ENCODE assay signal across 1 cellular context in genomic region chr12:113422030-113422900, GRCh38.
TF ChIP-seq lines count a peak whose summit lies in the region.

TSS of gene SDSL (plus strand) at chr12:113422380. CDS start at chr12:113427983, 5,603 bp downstream.

TF ChIP-seq in HepG2, 621 proteins besides CTCF, POLR2A, EP300 and RAD21 (continued from another document and continues in another):
- TF ChIP-seq KIAA2018 (CRISPR knock-in tag; IDR thresholded peaks at IDR 0.05; ENCODE audit: borderline replicate concordance) (no peak), ZNF234 (CRISPR knock-in tag; conservative IDR thresholded peaks at IDR 0.05) (no peak), FUBP1 (CRISPR knock-in tag; IDR thresholded peaks at IDR 0.05; ENCODE audit: borderline replicate concordance) (no peak), ZBTB40 (IDR thresholded peaks at IDR 0.05) (no peak), ZBTB40 (CRISPR knock-in tag; IDR thresholded peaks at IDR 0.05) (no peak), SP1 (IDR thresholded peaks at IDR 0.05) (no peak), SP1 (CRISPR knock-in tag; IDR thresholded peaks at IDR 0.05) (peak; percentile 48; the same call in 1 of the 2 replicates), ZNF136 (CRISPR knock-in tag; IDR thresholded peaks at IDR 0.05; ENCODE audit: low read depth) (no peak), ZNF33A (CRISPR knock-in tag; IDR thresholded peaks at IDR 0.05; ENCODE audit: borderline replicate concordance) (no peak), FOXJ3 (CRISPR knock-in tag; IDR thresholded peaks at IDR 0.05; ENCODE audit: borderline replicate concordance) (no peak), ZNF7 (CRISPR knock-in tag; IDR thresholded peaks at IDR 0.05) (no peak), YEATS2 (CRISPR knock-in tag; IDR thresholded peaks at IDR 0.05; ENCODE audit: borderline replicate concordance) (no peak), ETS1 (CRISPR knock-in tag; IDR thresholded peaks at IDR 0.05) (no peak), ATRX (CRISPR knock-in tag; IDR thresholded peaks at IDR 0.05; ENCODE audit: borderline replicate concordance) (no peak), ZBTB20 (CRISPR knock-in tag; IDR thresholded peaks at IDR 0.05; ENCODE audit: borderline replicate concordance, low read depth) (no peak), ZNF343 (CRISPR knock-in tag; IDR thresholded peaks at IDR 0.05) (no peak), NKX3-1 (CRISPR knock-in tag; IDR thresholded peaks at IDR 0.05) (no peak), ZBTB42 (CRISPR knock-in tag; IDR thresholded peaks at IDR 0.05) (no peak), ZNF629 (CRISPR knock-in tag; conservative IDR thresholded peaks at IDR 0.05) (no peak), ZNF296 (CRISPR knock-in tag; conservative IDR thresholded peaks at IDR 0.05) (no peak), KMT2A (CRISPR knock-in tag; IDR thresholded peaks at IDR 0.05) (no peak), ZNF329 (CRISPR knock-in tag; IDR thresholded peaks at IDR 0.05; ENCODE audit: low read depth) (no peak), ZNF646 (CRISPR knock-in tag; IDR thresholded peaks at IDR 0.05) (no peak), RXRB (CRISPR knock-in tag; IDR thresholded peaks at IDR 0.05; ENCODE audit: borderline replicate concordance) (no peak), ZNF263 (CRISPR knock-in tag; IDR thresholded peaks at IDR 0.05) (0 out of 2 replicates have a peak, but pooled peaks have one; percentile 18), NR1H2 (CRISPR knock-in tag; IDR thresholded peaks at IDR 0.05; ENCODE audit: borderline replicate concordance, low read depth) (no peak), YEATS4 (CRISPR knock-in tag; IDR thresholded peaks at IDR 0.05; ENCODE audit: borderline replicate concordance) (peak; percentile 29; the same call in 1 of the 2 replicates), ZNF644 (CRISPR knock-in tag; IDR thresholded peaks at IDR 0.05; ENCODE audit: low read depth) (no peak), ZNF558 (CRISPR knock-in tag; IDR thresholded peaks at IDR 0.05; ENCODE audit: borderline replicate concordance) (no peak), ASH2L (IDR thresholded peaks at IDR 0.05; ENCODE audit: insufficient read length, low read depth, low read length) (no peak)
